18 cellular contexts compared by ENCODE assay signal in genomic region chr13:44930280-44930679, GRCh38.
"Had no signal": no experiment of that assay in that cellular context is flagged by ENCODE, and none has a peak within 500 bp of the region (broad histone marks: within the 10 kb centered on the region; RNA-seq: fewer than 3 reads in every experiment).

No MANE protein-coding gene starts in this region.

- DNase-seq: activated CD4-positive, alpha-beta T cell treated with anti-CD3 and anti-CD28 coated beads for 36 hours; activated CD8-positive, alpha-beta memory T cell treated with anti-CD3 and anti-CD28 coated beads, Interleukin-2, amount 50 U/mL, for 48 hours; activated CD8-positive, alpha-beta T cell treated with anti-CD3 and anti-CD28 coated beads, Interleukin-2, amount 10 ng/mL, durations not matched to agents 7 days and 5 days; activated naive CD4-positive, alpha-beta T cell treated with Interleukin-2 at 50 U/mL for 16 hours; central memory CD4-positive, alpha-beta T cell; dermis blood vessel endothelial cell; head of caudate nucleus; left colon; occipital lobe; sigmoid colon; stimulated activated CD4-positive, alpha-beta T cell treated with anti-CD3 and anti-CD28 coated beads, Interleukin-4, amount 100 ng/mL, for 1 hour; stimulated activated CD8-positive, alpha-beta memory T cell treated with anti-CD3 and anti-CD28 coated beads, Interleukin-4, amount 100 ng/mL, for 48 hours; stimulated activated naive CD8-positive, alpha-beta T cell treated with anti-CD3 and anti-CD28 coated beads, Interleukin-15, amount 100 ng/mL, for 72 hours; thyroid gland had no signal

- H3K4me3 Mint-ChIP-seq: activated CD4-positive, alpha-beta T cell treated with anti-CD3 and anti-CD28 coated beads for 36 hours; activated CD8-positive, alpha-beta T cell treated with anti-CD3 and anti-CD28 coated beads, Interleukin-2, amount 10 ng/mL, durations not matched to agents 7 days and 5 days; activated T-helper 1 cell treated with anti-CD3 and anti-CD28 coated beads, Interleukin-12 subunit alpha, Interleukin-12 subunit beta, Interleukin-2, Interleukin-4 antibody, amounts not matched to agents 30 ng/mL and 10 ng/mL and 1 ng/mL, durations not matched to agents 14 hours and 24 hours and 36 hours; natural killer cell treated with Interleukin-12 subunit alpha and Interleukin-12 subunit beta and Interleukin-15 and Interleukin-18, amount 100 ng/mL, for 72 hours; stimulated activated naive CD8-positive, alpha-beta T cell treated with anti-CD3 and anti-CD28 coated beads, Interleukin-15, amount 100 ng/mL, for 72 hours had no signal

- H3K27ac ChIP-seq: sigmoid colon, thyroid gland, VCaP had no signal

- H3K4me3 ChIP-seq: esophagus muscularis mucosa, sigmoid colon, thyroid gland had no signal

- H3K9me3 Mint-ChIP-seq: activated T-helper 1 cell treated with anti-CD3 and anti-CD28 coated beads, Interleukin-12 subunit alpha, Interleukin-12 subunit beta, Interleukin-2, Interleukin-4 antibody, amounts not matched to agents 30 ng/mL and 10 ng/mL and 1 ng/mL, durations not matched to agents 14 hours and 24 hours and 36 hours; natural killer cell treated with Interleukin-12 subunit alpha and Interleukin-12 subunit beta and Interleukin-15 and Interleukin-18, amount 100 ng/mL, for 72 hours; stimulated activated naive CD8-positive, alpha-beta T cell treated with anti-CD3 and anti-CD28 coated beads, Interleukin-15, amount 100 ng/mL, for 72 hours had no signal

- H3K27me3 ChIP-seq: esophagus muscularis mucosa, sigmoid colon, thyroid gland had no signal

- H3K36me3 ChIP-seq: esophagus muscularis mucosa, sigmoid colon, thyroid gland had no signal

- H3K9me3 ChIP-seq: esophagus muscularis mucosa, sigmoid colon, thyroid gland had no signal

- H3K36me3 Mint-ChIP-seq: natural killer cell treated with Interleukin-12 subunit alpha and Interleukin-12 subunit beta and Interleukin-15 and Interleukin-18, amount 100 ng/mL, for 72 hours had no signal

- H3K27ac Mint-ChIP-seq: activated CD4-positive, alpha-beta T cell treated with anti-CD3 and anti-CD28 coated beads for 36 hours; activated CD8-positive, alpha-beta T cell treated with anti-CD3 and anti-CD28 coated beads, Interleukin-2, amount 10 ng/mL, durations not matched to agents 7 days and 5 days; activated T-helper 1 cell treated with anti-CD3 and anti-CD28 coated beads, Interleukin-12 subunit alpha, Interleukin-12 subunit beta, Interleukin-2, Interleukin-4 antibody, amounts not matched to agents 30 ng/mL and 10 ng/mL and 1 ng/mL, durations not matched to agents 14 hours and 24 hours and 36 hours had no signal

- H3K4me1 ChIP-seq: thyroid gland had no signal
